1 cellular context compared by ENCODE assay signal in genomic region chr5:160475864-160476438, GRCh38.
TF ChIP-seq lines count a peak whose summit lies in the region.

No MANE protein-coding gene starts in this region.

TF ChIP-seq in HepG2, 621 proteins besides CTCF, POLR2A, EP300 and RAD21 (continued from another document and continues in another):
- peak; percentile 91 for TF ChIP-seq ZNF264 (CRISPR knock-in tag; IDR thresholded peaks at IDR 0.05)
- peak; percentile 32; the same call in 1 of the 2 replicates for TF ChIP-seq ZNF547 (CRISPR knock-in tag; IDR thresholded peaks at IDR 0.05)
- peak; percentile 93 for TF ChIP-seq SAP130 (CRISPR knock-in tag; IDR thresholded peaks at IDR 0.05; ENCODE audit: low read depth)
- 0 out of 2 replicates have a peak, but pooled peaks have one; percentile 69 for TF ChIP-seq TP53 (CRISPR knock-in tag; conservative IDR thresholded peaks at IDR 0.05)
- no peak for TF ChIP-seq ZNF20 (CRISPR knock-in tag; IDR thresholded peaks at IDR 0.05)
- peak; percentile 87 for TF ChIP-seq DPF2 (CRISPR knock-in tag; IDR thresholded peaks at IDR 0.05; ENCODE audit: borderline replicate concordance, low read depth)
- peak; percentile 68; the same call in 1 of the 2 replicates for TF ChIP-seq RXRB (CRISPR knock-in tag; IDR thresholded peaks at IDR 0.05; ENCODE audit: borderline replicate concordance)
- peak; percentile 81 for TF ChIP-seq ZNF878 (CRISPR knock-in tag; IDR thresholded peaks at IDR 0.05)
- peak; percentile 83; the same call in 1 of the 2 replicates for TF ChIP-seq MIER3 (CRISPR knock-in tag; IDR thresholded peaks at IDR 0.05; ENCODE audit: borderline replicate concordance)
- peak; percentile 85 for TF ChIP-seq ASH2L (IDR thresholded peaks at IDR 0.05; ENCODE audit: insufficient read length, low read depth, low read length)
- TF ChIP-seq PITX1 (CRISPR knock-in tag; IDR thresholded peaks at IDR 0.05), result peak; percentile 68; the same call in 1 of the 2 replicates
- 0 out of 2 replicates have a peak, but pooled peaks have one; percentile 47 for TF ChIP-seq XBP1 (CRISPR knock-in tag; IDR thresholded peaks at IDR 0.05)
- no peak for TF ChIP-seq ZSCAN30 (CRISPR knock-in tag; IDR thresholded peaks at IDR 0.05)
- TF ChIP-seq MEIS2 (CRISPR knock-in tag; IDR thresholded peaks at IDR 0.05), result peak; percentile 87; the same call in 1 of the 2 replicates
- peak; percentile 77 for TF ChIP-seq ERF (CRISPR knock-in tag; IDR thresholded peaks at IDR 0.05)
- peak; percentile 37; the same call in 1 of the 2 replicates for TF ChIP-seq TBX3 (IDR thresholded peaks at IDR 0.05; ENCODE audit: borderline replicate concordance)
- no peak for TF ChIP-seq ZUFSP (CRISPR knock-in tag; IDR thresholded peaks at IDR 0.05; ENCODE audit: borderline replicate concordance)
- TF ChIP-seq ZNF839 (CRISPR knock-in tag; IDR thresholded peaks at IDR 0.05; ENCODE audit: borderline replicate concordance), result no peak
- no peak for TF ChIP-seq ZNF30 (CRISPR knock-in tag; IDR thresholded peaks at IDR 0.05)
- peak in 1 of 2 experiments; percentile 61; a peak in 3 of 4 replicates for TF ChIP-seq MAFK (conservative IDR thresholded peaks at IDR 0.05 in 1 of 2, IDR thresholded peaks at IDR 0.05 in 1 of 2; ENCODE audit: low read length in 2 of 2)
- TF ChIP-seq SKIL (CRISPR knock-in tag; IDR thresholded peaks at IDR 0.05; ENCODE audit: borderline replicate concordance), result peak; percentile 81; the same call in 1 of the 2 replicates
- 0 out of 2 replicates have a peak, but pooled peaks have one; percentile 29 for TF ChIP-seq ELF4 (CRISPR knock-in tag; IDR thresholded peaks at IDR 0.05; ENCODE audit: borderline replicate concordance)
- TF ChIP-seq STAT6 (CRISPR knock-in tag; IDR thresholded peaks at IDR 0.05; ENCODE audit: borderline replicate concordance), result peak; percentile 78; the same call in 1 of the 2 replicates
- TF ChIP-seq SALL1 (CRISPR knock-in tag; IDR thresholded peaks at IDR 0.05), result peak; percentile 94
- TF ChIP-seq SMARCE1 (IDR thresholded peaks at IDR 0.05; ENCODE audit: borderline replicate concordance), result no peak
- peak; percentile 87; the same call in 1 of the 2 replicates for TF ChIP-seq HMG20A (CRISPR knock-in tag; IDR thresholded peaks at IDR 0.05; ENCODE audit: borderline replicate concordance)
- TF ChIP-seq ZNF557 (CRISPR knock-in tag; IDR thresholded peaks at IDR 0.05), result 0 out of 2 replicates have a peak, but pooled peaks have one; percentile 39
- TF ChIP-seq RFXAP (CRISPR knock-in tag; IDR thresholded peaks at IDR 0.05; ENCODE audit: borderline replicate concordance), result peak; percentile 62; the same call in 1 of the 2 replicates
- TF ChIP-seq ETV6 (CRISPR knock-in tag; conservative IDR thresholded peaks at IDR 0.05), result peak; percentile 62; the same call in 1 of the 2 replicates
- TF ChIP-seq HOXA3 (CRISPR knock-in tag; IDR thresholded peaks at IDR 0.05), result peak; percentile 84
- no peak for TF ChIP-seq ZBTB40 (IDR thresholded peaks at IDR 0.05)
- peak; percentile 35; the same call in 1 of the 2 replicates for TF ChIP-seq ZBTB40 (CRISPR knock-in tag; IDR thresholded peaks at IDR 0.05)
- no peak for TF ChIP-seq ZNF326 (CRISPR knock-in tag; IDR thresholded peaks at IDR 0.05; ENCODE audit: borderline replicate concordance)
- no peak for TF ChIP-seq NFRKB (IDR thresholded peaks at IDR 0.05)
- no peak for TF ChIP-seq MLXIP (CRISPR knock-in tag; IDR thresholded peaks at IDR 0.05; ENCODE audit: borderline replicate concordance)
- TF ChIP-seq BCL3 (CRISPR knock-in tag; IDR thresholded peaks at IDR 0.05), result peak; percentile 74; the same call in 1 of the 2 replicates
- TF ChIP-seq HDAC1 (CRISPR knock-in tag; IDR thresholded peaks at IDR 0.05), result peak; percentile 48; the same call in 1 of the 2 replicates
- TF ChIP-seq ONECUT2 (CRISPR knock-in tag; IDR thresholded peaks at IDR 0.05), result peak; percentile 86
